27 cellular contexts compared by ENCODE assay signal in the genomic region with DNA sequence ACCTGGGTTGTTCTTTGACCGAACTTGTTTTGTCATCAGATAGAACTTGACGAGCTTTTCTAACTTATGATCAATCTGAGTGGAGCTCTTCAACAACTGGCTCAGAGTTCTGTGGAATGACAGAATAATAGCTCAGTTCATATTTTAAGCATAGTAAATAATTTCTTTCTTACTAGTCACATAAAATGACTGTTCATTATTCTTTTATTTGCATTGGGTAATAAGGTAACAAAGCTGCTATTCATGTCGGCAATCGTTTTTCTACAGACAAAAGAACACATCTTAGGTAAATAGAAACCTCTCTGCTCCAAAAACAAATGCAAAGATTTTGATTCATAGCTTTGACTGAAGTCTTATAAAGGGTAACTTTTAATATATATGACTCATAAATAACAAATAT. TPM values are rescaled to one million over a fixed set of nuclear protein-coding genes. Genes with fewer than 3 reads are reported as not detected.
DNase-seq lines count a peak whose midpoint lies in the region; ATAC-seq and TF ChIP-seq lines count a peak whose summit lies in the region.
"Had no signal": no experiment of that assay in that cellular context is flagged by ENCODE, and none has a peak within 500 bp of the region (broad histone marks: within the 10 kb centered on the region; RNA-seq: fewer than 3 reads in every experiment).

No MANE protein-coding gene starts in this region.

- WGBS in sigmoid colon, 2 donors, result 26 to 67% methylated on average over 4 of the region's 4 CpGs

- H3K27ac ChIP-seq in RWPE2 (ENCODE audit: poor library complexity, severe bottlenecking), result peak overlapping the region; percentile 93
- H3K27ac ChIP-seq in neutrophil, result peak overlapping the region; percentile 43
- H3K27ac ChIP-seq in sigmoid colon, result no peak overlapping the region
- H3K27ac ChIP-seq: cardiac muscle cell, colonic mucosa, gastrocnemius medialis, parathyroid adenoma, Peyer's patch, right atrium auricular region, SJCRH30, transverse colon had no signal

- no peaks in the 10 kb centered on the region for H3K36me3 ChIP-seq in RWPE2 (ENCODE audit: low read depth)
- no peaks in the 10 kb centered on the region for H3K36me3 ChIP-seq in neutrophil
- no peaks in the 10 kb centered on the region for H3K36me3 ChIP-seq in sigmoid colon
- H3K36me3 ChIP-seq: cardiac muscle cell, colonic mucosa, gastrocnemius medialis, HAP-1, Peyer's patch, right atrium auricular region, SJCRH30, transverse colon had no signal

- TF ChIP-seq CTCF in RWPE2 (IDR thresholded peaks at IDR 0.05; ENCODE audit: poor library complexity, severe bottlenecking), result no peak
- TF ChIP-seq CTCF in neutrophil (IDR thresholded peaks at IDR 0.05), result no peak
- TF ChIP-seq CTCF in sigmoid colon (IDR thresholded peaks at IDR 0.05), result no peak

- intact Hi-C loops in sigmoid colon (cut with DNase I), result no loop called here

- ATAC-seq in RWPE2 (ENCODE audit: low read depth) (peak; percentile 85), HG03571 (IDR thresholded peaks at IDR 0.05; ENCODE audit: unreplicated experiment) (no peak)
- ATAC-seq: activated naive CD4-positive, alpha-beta T cell treated with anti-CD3 and anti-CD28 coated beads, Interleukin-2, amount 50 U/mL, for 72 hours; gastrocnemius medialis had no signal

- H3K4me3 ChIP-seq in RWPE2 (ENCODE audit: severe bottlenecking) (no peak overlapping the region), neutrophil (ENCODE audit: low read depth in 1 of 2, low read length in 1 of 2) (no peak overlapping the region), sigmoid colon (no peak overlapping the region)
- H3K4me3 ChIP-seq: cardiac muscle cell, colonic mucosa, gastrocnemius medialis, HAP-1, Peyer's patch, right atrium auricular region, SJCRH30, transverse colon had no signal

- H3K9me3 ChIP-seq in RWPE2 (ENCODE audit: severe bottlenecking) (no peaks in the 10 kb centered on the region), neutrophil (no peaks in the 10 kb centered on the region), sigmoid colon (no peaks in the 10 kb centered on the region)
- H3K9me3 ChIP-seq: colonic mucosa, gastrocnemius medialis, HAP-1, Peyer's patch, right atrium auricular region, SJCRH30, transverse colon had no signal

- DNase-seq in NCI-H510A treated with DMSO at 0.1 percent for 48 hours (lab: John Stamatoyannopoulos, UW), result peak; percentile 62
- DNase-seq in NCI-H510A (lab: John Stamatoyannopoulos, UW), result no peak
- DNase-seq in NCI-H146 (lab: John Stamatoyannopoulos, UW), result peak; percentile 61
- no peak for DNase-seq in RWPE2 (ENCODE audit: low spot score)
- no peak for DNase-seq in NCI-H2081 treated with DMSO at 0.1 percent for 48 hours (lab: John Stamatoyannopoulos, UW)
- DNase-seq in sigmoid colon, result no peak
- DNase-seq: activated CD4-positive, alpha-beta T cell treated with anti-CD3 and anti-CD28 coated beads, Interleukin-2, amount 50 U/mL, for 4 hours; activated CD4-positive, CD25-positive, alpha-beta regulatory T cell; activated CD8-positive, alpha-beta memory T cell treated with anti-CD3 and anti-CD28 coated beads, Interleukin-2, amount 50 U/mL, for 4 hours; CD8-positive, alpha-beta memory T cell; colonic mucosa; effector CD8-positive, alpha-beta T cell; gastrocnemius medialis; NCI-H2171; NK-92 treated with Interleukin-12 subunit alpha and Interleukin-12 subunit beta, amount 100 ng/mL, for 24 hours; Peyer's patch; SJCRH30; stimulated activated CD4-positive, alpha-beta T cell treated with anti-CD3 and anti-CD28 coated beads, Interleukin-2, amount 100 ng/mL, for 48 hours; transverse colon had no signal

- no peak for TF ChIP-seq EP300 in sigmoid colon (IDR thresholded peaks at IDR 0.05)

- H3K4me1 ChIP-seq in RWPE2 (ENCODE audit: insufficient read depth, poor library complexity, severe bottlenecking), result peaks cover 35% of the 10 kb centered on the region
- H3K4me1 ChIP-seq in neutrophil (ENCODE audit: control insufficient read depth in 1 of 2, insufficient read depth in 1 of 2, low read depth in 1 of 2, low read length in 1 of 2), result peaks cover 7 to 15% of the 10 kb centered on the region in 2 experiments
- no peaks in the 10 kb centered on the region for H3K4me1 ChIP-seq in sigmoid colon
- H3K4me1 ChIP-seq: colonic mucosa, gastrocnemius medialis, parathyroid adenoma, Peyer's patch, right atrium auricular region, transverse colon had no signal

- no peak for TF ChIP-seq POLR2A in sigmoid colon (IDR thresholded peaks at IDR 0.05)

- H3K27me3 ChIP-seq in RWPE2 (ENCODE audit: insufficient read depth, poor library complexity, severe bottlenecking) (no peaks in the 10 kb centered on the region), neutrophil (no peaks in the 10 kb centered on the region), sigmoid colon (no peaks in the 10 kb centered on the region)
- H3K27me3 ChIP-seq: cardiac muscle cell, colonic mucosa, gastrocnemius medialis, Peyer's patch, right atrium auricular region, SJCRH30, transverse colon had no signal

RNA-seq across cellular contexts. Expression of a gene that starts 57.3 kb away (rescaled TPM):
- total RNA-seq in sigmoid colon, result 1 to 10 TPM in 1 of 4 donors, under 1 TPM in 2, not detected in 1; 0.36 to 3.4 (median 0.66) TPM
- polyA plus RNA-seq in sigmoid colon, result 100 to 1,000 TPM in 1 of 3 donors, 10 to 100 TPM in 2; 12.6 to 109 (median 13.4) TPM
- total RNA-seq: cardiac muscle cell, neural crest cell had no signal
- polyA plus RNA-seq: cardiac muscle cell; CD8-positive, alpha-beta memory T cell had no signal

Comparison
In these comparisons a context has a peak if more than half of its experiments do, and no peak if none do; other contexts are left out.
1. DNase-seq: peak in NCI-H510A treated with DMSO at 0.1 percent for 48 hours (single experiment) and NCI-H146 (single experiment); none in NCI-H510A (single experiment), RWPE2 (single experiment), NCI-H2081 treated with DMSO at 0.1 percent for 48 hours (single experiment) and sigmoid colon (single experiment).
2. H3K27ac ChIP-seq: peak in RWPE2 (single experiment) and neutrophil (single experiment); none in sigmoid colon (0 of 4).